In the genomic region with DNA sequence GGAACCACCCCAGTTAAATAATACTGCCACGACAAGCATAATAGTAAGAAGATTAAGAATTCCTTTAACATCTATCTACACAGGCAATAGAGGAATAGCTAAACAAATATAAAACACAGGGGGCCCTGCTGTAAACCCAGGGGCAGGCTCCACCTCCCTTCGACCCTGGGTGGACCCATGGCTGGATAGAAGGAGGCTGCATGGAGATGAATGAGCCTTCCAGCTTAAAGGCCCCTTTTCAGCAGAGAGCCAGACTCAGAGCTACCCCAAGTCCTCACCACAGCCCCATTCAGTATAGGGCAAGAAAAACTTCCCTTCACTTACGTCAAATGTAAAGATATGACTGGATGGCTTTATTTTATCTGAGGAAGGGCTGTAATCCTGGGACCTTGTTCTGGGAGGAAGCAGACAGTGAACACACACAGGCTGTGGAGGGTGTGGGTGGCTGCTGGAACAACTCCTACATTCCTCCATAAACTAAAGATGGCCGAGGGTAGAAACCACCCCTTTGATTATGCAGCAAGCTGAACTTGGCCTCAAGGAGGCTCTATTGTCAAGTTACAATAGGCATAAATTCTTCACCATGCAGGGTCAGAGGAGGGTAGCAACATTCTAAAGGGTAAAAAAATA, we compare ENCODE assay signal across 10 cellular contexts. TPM values are rescaled to one million over a fixed set of nuclear protein-coding genes. Genes with fewer than 3 reads are reported as not detected.
DNase-seq lines count a peak whose midpoint lies in the region; ATAC-seq and TF ChIP-seq lines count a peak whose summit lies in the region.
"Had no signal": no experiment of that assay in that cellular context is flagged by ENCODE, and none has a peak within 500 bp of the region (broad histone marks: within the 10 kb centered on the region; RNA-seq: fewer than 3 reads in every experiment).

No MANE protein-coding gene starts in this region.

- TF ChIP-seq CTCF in astrocyte of the spinal cord (IDR thresholded peaks at IDR 0.05; ENCODE audit: low read depth, low read length): no peak
- peak; percentile 8 for TF ChIP-seq CTCF in hepatocyte (IDR thresholded peaks at IDR 0.05; ENCODE audit: poor library complexity)

- peak overlapping the region; percentile 63 for H3K27ac ChIP-seq in GM23248
- H3K27ac ChIP-seq in hepatocyte: peak overlapping the region; percentile 85

- H2AFZ ChIP-seq in GM23248: no peak overlapping the region
- no peak overlapping the region for H2AFZ ChIP-seq in hepatocyte

- H3K27me3 ChIP-seq in GM23248 (replicated peaks; ENCODE audit: insufficient read depth) (no peaks in the 10 kb centered on the region), hepatocyte (no peaks in the 10 kb centered on the region)

- ATAC-seq in GM21619 (IDR thresholded peaks at IDR 0.05; ENCODE audit: unreplicated experiment): no peak

- H3K9me3 ChIP-seq in GM23248 (ENCODE audit: low read depth): no peaks in the 10 kb centered on the region
- no peaks in the 10 kb centered on the region for H3K9me3 ChIP-seq in hepatocyte (ENCODE audit: low read depth)

- H3K4me2 ChIP-seq in GM23248 (ENCODE audit: unreplicated experiment) (peak overlapping the region; percentile 57), hepatocyte (peak overlapping the region; percentile 53)

- H3K9ac ChIP-seq in GM23248: peak overlapping the region; percentile 40

- 70 to 71% methylated on average over 4 of the region's 4 CpGs for WGBS in GM23248 (ENCODE audit: low coverage in 1 of 2, low lambda C conversion rate in 2 of 2, missing lambda C conversion rate in 2 of 2), 2 experiments
- 22% methylated on average over 4 of the region's 4 CpGs for WGBS in hepatocyte (ENCODE audit: low lambda C conversion rate, missing lambda C conversion rate)

- H4K20me1 ChIP-seq in GM23248 (ENCODE audit: insufficient read depth): no peaks in the 10 kb centered on the region
- H4K20me1 ChIP-seq in hepatocyte (ENCODE audit: insufficient read depth, poor library complexity, severe bottlenecking): no peaks in the 10 kb centered on the region

- in situ Hi-C loops in GM23248 (cut with MboI): no loop called here
- in situ Hi-C loops in astrocyte of the spinal cord (cut with HindIII; ENCODE audit: low sequenced_read_pairs): no loop called here

- DNase-seq in GM23248 (peak; percentile 72), astrocyte of the spinal cord (ENCODE audit: low read depth, low spot score) (peak; percentile 73), hepatocyte (ENCODE audit: low spot score) (peak; percentile 75), retina (peak; percentile 58), RPMI8226 (no peak), COLO668 (lab: John Stamatoyannopoulos, UW; ENCODE audit: unreplicated experiment) (no peak)
- DNase-seq in activated CD4-positive, alpha-beta T cell treated with anti-CD3 and anti-CD28 coated beads, Interleukin-2, amount 50 U/mL, for 48 hours: no peak
- DNase-seq: activated gamma-delta T cell treated with Interleukin-2 at 50 U/mL for 16 hours, T-helper 2 cell had no signal

- H3K4me3 ChIP-seq in GM23248: no peak overlapping the region
- H3K4me3 ChIP-seq in astrocyte of the spinal cord (ENCODE audit: low read depth, low read length): no peak overlapping the region
- no peak overlapping the region for H3K4me3 ChIP-seq in hepatocyte

- H3F3A ChIP-seq in GM23248 (ENCODE audit: insufficient read depth): peaks cover 55% of the 10 kb centered on the region

- peaks cover 9% of the 10 kb centered on the region for H3K36me3 ChIP-seq in GM23248 (ENCODE audit: low read depth)
- no peaks in the 10 kb centered on the region for H3K36me3 ChIP-seq in hepatocyte (replicated peaks; ENCODE audit: insufficient read depth, low read depth)

- H3K4me1 ChIP-seq in GM23248 (ENCODE audit: insufficient read depth): peaks cover 57% of the 10 kb centered on the region
- H3K4me1 ChIP-seq in hepatocyte (ENCODE audit: insufficient read depth): peaks cover 66% of the 10 kb centered on the region

- H3K9me2 ChIP-seq in GM23248 (ENCODE audit: insufficient read depth): no peaks in the 10 kb centered on the region
- H3K9me2 ChIP-seq in hepatocyte (replicated peaks; ENCODE audit: insufficient read depth): no peaks in the 10 kb centered on the region

- H3K79me2 ChIP-seq in GM23248 (ENCODE audit: insufficient read depth) (peaks cover 98% of the 10 kb centered on the region), hepatocyte (peaks cover 36% of the 10 kb centered on the region)

RNA-seq across cellular contexts. Expression of gene NUAK1, which starts 30.5 kb away (rescaled TPM):
- total RNA-seq in GM23248 (2014; rRNA removed; shearing (Covaris generic)): 29.6 and 45.7 TPM in 2 replicates
- polyA plus RNA-seq in GM23248 (2016; fragmentation: Nextera tagmentation; extraction: Ambion mirVana) (11.1 and 13.4 TPM in 2 replicates), hepatocyte (2.5 and 3.5 TPM in 2 replicates)
- total RNA-seq in hepatocyte: 5.3 and 13.0 TPM in 2 replicates

Comparison
In these comparisons a context has a peak if more than half of its experiments do, and no peak if none do; other contexts are left out.
1. DNase-seq: peak in GM23248 (single experiment), astrocyte of the spinal cord (single experiment), hepatocyte (single experiment) and retina (single experiment); none in RPMI8226 (single experiment), activated CD4-positive, alpha-beta T cell treated with anti-CD3 and anti-CD28 coated beads, Interleukin-2, amount 50 U/mL, for 48 hours (0 of 2) and COLO668 (single experiment).